Comparison of ENCODE assay signal across 8 cellular contexts in genomic region chr3:191329654-191330308, GRCh38. TPM values are rescaled to one million over a fixed set of nuclear protein-coding genes. Genes with fewer than 3 reads are reported as not detected.
A peak's percentile ranks its signal among the peaks of the same experiment; 100 is the strongest.
DNase-seq lines count a peak whose midpoint lies in the region; ATAC-seq and TF ChIP-seq lines count a peak whose summit lies in the region.

No MANE protein-coding gene starts in this region.

- peaks cover 13% of the 10 kb centered on the region for H3K4me1 ChIP-seq in mucosa of descending colon (ENCODE audit: low read depth)

- DNase-seq in activated CD4-positive, alpha-beta T cell treated with anti-CD3 and anti-CD28 coated beads for 4 hours: peak; percentile 3
- DNase-seq in activated CD4-positive, alpha-beta T cell treated with anti-CD3 and anti-CD28 coated beads, Interleukin-2, amount 50 U/mL, for 1 hour: no peak
- DNase-seq in H4 (ENCODE audit: low spot score) (peak; percentile 65), LHCN-M2 (ENCODE audit: low read depth) (peak; percentile 60), epithelial cell of prostate (ENCODE audit: low read depth, low spot score) (no peak), mucosa of descending colon (peak; percentile 70 to 75 (median 70)), ureter (ENCODE audit: low spot score) (peak; percentile 54)

- H3K9me3 ChIP-seq in mucosa of descending colon: no peaks in the 10 kb centered on the region

- no peaks in the 10 kb centered on the region for H3K36me3 ChIP-seq in mucosa of descending colon (ENCODE audit: low read depth)

- intact Hi-C loops in mucosa of descending colon (cut with DNase I, micrococcal nuclease): no loop called here

- ATAC-seq in mucosa of descending colon: peak; percentile 82

- H3K4me3 ChIP-seq in WI38 (ENCODE audit: low read depth, low read length) (peak overlapping the region; percentile 75), mucosa of descending colon (peak overlapping the region; percentile 71)

- H3K27ac ChIP-seq in epithelial cell of prostate: peak overlapping the region; percentile 85

- TF ChIP-seq CTCF in WI38 (IDR thresholded peaks at IDR 0.05; ENCODE audit: low read depth, low read length) (no peak), mucosa of descending colon (IDR thresholded peaks at IDR 0.05) (no peak)

RNA-seq across cellular contexts. Expression of gene UTS2B, which starts 0.5 kb away (rescaled TPM):
- total RNA-seq in H4 (2014; rRNA removed; shearing (Covaris generic)): 0.95 TPM in 1 of 2 replicates, not detected in the other
- 0.26 and 0.57 TPM in 2 replicates for total RNA-seq in LHCN-M2 (2014; rRNA removed)
- 0.16 TPM for polyA plus RNA-seq in LHCN-M2 (2012)
- under 1 TPM in 1 of 3 donors, not detected in 2; 0.47 TPM for total RNA-seq in mucosa of descending colon
- total RNA-seq in ureter: 0.70 TPM

RNA-seq across cellular contexts. Expression of gene CCDC50, which starts 0.6 kb away (rescaled TPM):
- 106 and 121 TPM in 2 replicates for total RNA-seq in H4 (2014; rRNA removed; shearing (Covaris generic))
- total RNA-seq in LHCN-M2 (2014; rRNA removed) (86.3 and 89.0 TPM in 2 replicates), mucosa of descending colon (10 to 100 TPM; 41.8 to 89.8 (median 60.2) TPM), ureter (65.3 TPM)
- polyA plus RNA-seq in LHCN-M2 (2012): 47.1 TPM

Comparison
In these comparisons a context has a peak if more than half of its experiments do, and no peak if none do; other contexts are left out.
1. DNase-seq: peak in activated CD4-positive, alpha-beta T cell treated with anti-CD3 and anti-CD28 coated beads for 4 hours (2 of 2), H4 (single experiment), LHCN-M2 (single experiment), mucosa of descending colon (3 of 3) and ureter (single experiment); none in activated CD4-positive, alpha-beta T cell treated with anti-CD3 and anti-CD28 coated beads, Interleukin-2, amount 50 U/mL, for 1 hour (single experiment) and epithelial cell of prostate (single experiment).